13 cellular contexts compared by ENCODE assay signal in the genomic region with DNA sequence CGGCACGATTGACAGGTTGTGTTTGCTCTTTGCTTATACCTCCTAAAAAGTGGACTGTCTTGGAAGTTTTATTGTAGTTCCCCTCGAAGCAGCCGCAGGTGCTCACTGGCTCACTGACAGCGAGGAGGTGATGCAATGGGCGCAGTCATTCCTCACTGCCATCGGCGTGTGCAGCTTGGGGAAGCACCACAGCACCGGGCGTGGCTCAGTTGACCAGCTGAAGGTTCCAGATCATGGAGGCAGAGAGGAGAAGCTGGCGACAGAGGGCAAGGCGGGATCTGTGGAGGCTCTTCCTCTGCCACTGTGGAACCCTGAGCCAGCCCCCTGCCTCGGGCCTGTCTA.
DNase-seq lines count a peak whose midpoint lies in the region; ATAC-seq and TF ChIP-seq lines count a peak whose summit lies in the region.
"Had no signal": no experiment of that assay in that cellular context is flagged by ENCODE, and none has a peak within 500 bp of the region (broad histone marks: within the 10 kb centered on the region; RNA-seq: fewer than 3 reads in every experiment).

No MANE protein-coding gene starts in this region.

- 74 to 87% (median 83%) methylated on average over 13 of the region's 13 CpGs for WGBS in heart left ventricle, 4 donors
- WGBS in upper lobe of left lung, 2 donors = 50 to 58% methylated on average over 6 to 11 of the region's 13 CpGs

- POLR2A ChIA-PET in activated CD8-positive, alpha-beta T cell treated with anti-CD3 and anti-CD28 coated beads for 36 hours (lab: Charles Lee) = interaction anchor here (0.6 to 1.4 kb wide), 3 partner anchors 9 to 72 kb away, joined by 3 to 4 read pairs (median 4); a partner anchor contains a TSS
- POLR2A ChIA-PET in activated CD8-positive, alpha-beta T cell treated with anti-CD3 and anti-CD28 coated beads, Interleukin-2, amount 10 ng/mL, durations not matched to agents 7 days and 5 days (lab: Charles Lee) = interaction anchor here (0.7 to 1.3 kb wide), 3 partner anchors 72 to 272 kb away, joined by 3 to 8 read pairs (median 3); a partner anchor contains a TSS

- CTCF ChIA-PET in activated CD8-positive, alpha-beta T cell treated with anti-CD3 and anti-CD28 coated beads for 36 hours (lab: Charles Lee) = interaction anchor here (3.2 kb wide), 1 partner anchor 127 kb away, joined by 10 read pairs; no protein-coding TSS in a partner anchor
- CTCF ChIA-PET in activated CD8-positive, alpha-beta T cell treated with anti-CD3 and anti-CD28 coated beads, Interleukin-2, amount 10 ng/mL, durations not matched to agents 7 days and 5 days (lab: Charles Lee) = interaction anchor here (0.6 to 1.3 kb wide), 5 partner anchors 9 to 133 kb away, joined by 3 to 4 read pairs (median 3); no protein-coding TSS in a partner anchor

- no peaks in the 10 kb centered on the region for H3K36me3 Mint-ChIP-seq in activated CD8-positive, alpha-beta T cell treated with anti-CD3 and anti-CD28 coated beads for 36 hours (ENCODE audit: low read depth)
- no peaks in the 10 kb centered on the region for H3K36me3 Mint-ChIP-seq in activated CD8-positive, alpha-beta T cell treated with anti-CD3 and anti-CD28 coated beads, Interleukin-2, amount 10 ng/mL, durations not matched to agents 7 days and 5 days (ENCODE audit: low read depth)

- peaks cover 62% of the 10 kb centered on the region for H3K4me1 Mint-ChIP-seq in activated CD8-positive, alpha-beta T cell treated with anti-CD3 and anti-CD28 coated beads for 36 hours (ENCODE audit: low read depth)
- peaks cover 54% of the 10 kb centered on the region for H3K4me1 Mint-ChIP-seq in activated CD8-positive, alpha-beta T cell treated with anti-CD3 and anti-CD28 coated beads, Interleukin-2, amount 10 ng/mL, durations not matched to agents 7 days and 5 days (ENCODE audit: low read depth)

- H3K4me3 Mint-ChIP-seq in activated CD8-positive, alpha-beta T cell treated with anti-CD3 and anti-CD28 coated beads for 36 hours = no peak overlapping the region
- H3K4me3 Mint-ChIP-seq in activated CD8-positive, alpha-beta T cell treated with anti-CD3 and anti-CD28 coated beads, Interleukin-2, amount 10 ng/mL, durations not matched to agents 7 days and 5 days = no peak overlapping the region

- DNase-seq in activated CD8-positive, alpha-beta T cell treated with anti-CD3 and anti-CD28 coated beads for 36 hours = peak; percentile 27
- no peak for DNase-seq in activated CD8-positive, alpha-beta T cell treated with anti-CD3 and anti-CD28 coated beads, Interleukin-2, amount 10 ng/mL, durations not matched to agents 7 days and 5 days
- DNase-seq in OCI-M1 (lab: John Stamatoyannopoulos, UW) (peak; percentile 21), heart left ventricle (peak in 4 of 5 donors; percentile 39 to 71 (median 56)), upper lobe of left lung (peak in 1 of 2 donors; percentile 85)
- DNase-seq: NCI-H2171; stimulated activated CD4-positive, alpha-beta T cell treated with anti-CD3 and anti-CD28 coated beads, Interleukin-4, amount 100 ng/mL, for 24 hours; testis had no signal

- H3K9me3 ChIP-seq in heart left ventricle = no peaks in the 10 kb centered on the region
- no peaks in the 10 kb centered on the region for H3K9me3 ChIP-seq in upper lobe of left lung
- H3K9me3 ChIP-seq: ascending aorta, testis had no signal

- H3K27ac ChIP-seq in heart left ventricle = peak overlapping the region in 4 of 12 donors; percentile 38 to 79 (median 58)
- H3K27ac ChIP-seq in upper lobe of left lung = peak overlapping the region in 3 of 4 donors; percentile 47 to 86 (median 71)
- H3K27ac ChIP-seq: epithelial cell of prostate, testis had no signal

- peaks cover 2% of the 10 kb centered on the region for H3K27me3 Mint-ChIP-seq in activated CD8-positive, alpha-beta T cell treated with anti-CD3 and anti-CD28 coated beads for 36 hours
- peaks cover 28% of the 10 kb centered on the region for H3K27me3 Mint-ChIP-seq in activated CD8-positive, alpha-beta T cell treated with anti-CD3 and anti-CD28 coated beads, Interleukin-2, amount 10 ng/mL, durations not matched to agents 7 days and 5 days (ENCODE audit: low read depth)

- H3K36me3 ChIP-seq in heart left ventricle (no peaks in the 10 kb centered on the region), upper lobe of left lung (no peaks in the 10 kb centered on the region)
- H3K36me3 ChIP-seq: ascending aorta had no signal

- H3K4me1 ChIP-seq in heart left ventricle (peaks cover 7 to 49% (median 33%) of the 10 kb centered on the region in 12 donors), upper lobe of left lung (peaks cover 27 to 42% (median 35%) of the 10 kb centered on the region in 4 donors)

- no peak for TF ChIP-seq EP300 in upper lobe of left lung (IDR thresholded peaks at IDR 0.05)

- TF ChIP-seq POLR2A in heart left ventricle (IDR thresholded peaks at IDR 0.05) (no peak), upper lobe of left lung (IDR thresholded peaks at IDR 0.05) (no peak)

- intact Hi-C loops in activated CD8-positive, alpha-beta T cell treated with anti-CD3 and anti-CD28 coated beads for 36 hours (cut with micrococcal nuclease) = loop anchor here (10.0 kb wide), 2 partner anchors 112 to 118 kb away; no protein-coding TSS in a partner anchor
- intact Hi-C loops in heart left ventricle (cut with DNase I) = loop anchor here in 5 of 10 donors (2.0 to 10.0 kb wide), 4 partner anchors 71 to 128 kb away; a partner anchor contains a TSS

- H3K27me3 ChIP-seq in heart left ventricle = no peaks in the 10 kb centered on the region
- no peaks in the 10 kb centered on the region for H3K27me3 ChIP-seq in upper lobe of left lung
- H3K27me3 ChIP-seq: ascending aorta, testis had no signal

- H3K4me3 ChIP-seq in heart left ventricle = no peak overlapping the region
- no peak overlapping the region for H3K4me3 ChIP-seq in upper lobe of left lung
- H3K4me3 ChIP-seq: testis had no signal

- ATAC-seq in activated CD8-positive, alpha-beta T cell treated with anti-CD3 and anti-CD28 coated beads for 36 hours = no peak
- ATAC-seq in activated CD8-positive, alpha-beta T cell treated with anti-CD3 and anti-CD28 coated beads, Interleukin-2, amount 10 ng/mL, durations not matched to agents 7 days and 5 days = no peak
- ATAC-seq in heart left ventricle (no peak), upper lobe of left lung (ENCODE audit: low FRiP score in 2 of 2) (peak in 1 of 2 donors; percentile 16), HG02970 (IDR thresholded peaks at IDR 0.05; ENCODE audit: low FRiP score, unreplicated experiment) (no peak), GM18858 (IDR thresholded peaks at IDR 0.05; ENCODE audit: unreplicated experiment) (no peak), GM18870 (IDR thresholded peaks at IDR 0.05; ENCODE audit: unreplicated experiment) (no peak)

- no peaks in the 10 kb centered on the region for H3K9me3 Mint-ChIP-seq in activated CD8-positive, alpha-beta T cell treated with anti-CD3 and anti-CD28 coated beads for 36 hours
- no peaks in the 10 kb centered on the region for H3K9me3 Mint-ChIP-seq in activated CD8-positive, alpha-beta T cell treated with anti-CD3 and anti-CD28 coated beads, Interleukin-2, amount 10 ng/mL, durations not matched to agents 7 days and 5 days (ENCODE audit: insufficient read depth)

- H3K27ac Mint-ChIP-seq in activated CD8-positive, alpha-beta T cell treated with anti-CD3 and anti-CD28 coated beads for 36 hours = no peak overlapping the region
- no peak overlapping the region for H3K27ac Mint-ChIP-seq in activated CD8-positive, alpha-beta T cell treated with anti-CD3 and anti-CD28 coated beads, Interleukin-2, amount 10 ng/mL, durations not matched to agents 7 days and 5 days

- no peak for TF ChIP-seq CTCF in activated CD8-positive, alpha-beta T cell treated with anti-CD3 and anti-CD28 coated beads for 36 hours (IDR thresholded peaks at IDR 0.05)
- no peak for TF ChIP-seq CTCF in heart left ventricle (IDR thresholded peaks at IDR 0.05)
- TF ChIP-seq CTCF in upper lobe of left lung (IDR thresholded peaks at IDR 0.05) = no peak
